8 cellular contexts compared by ENCODE assay signal in the genomic region with DNA sequence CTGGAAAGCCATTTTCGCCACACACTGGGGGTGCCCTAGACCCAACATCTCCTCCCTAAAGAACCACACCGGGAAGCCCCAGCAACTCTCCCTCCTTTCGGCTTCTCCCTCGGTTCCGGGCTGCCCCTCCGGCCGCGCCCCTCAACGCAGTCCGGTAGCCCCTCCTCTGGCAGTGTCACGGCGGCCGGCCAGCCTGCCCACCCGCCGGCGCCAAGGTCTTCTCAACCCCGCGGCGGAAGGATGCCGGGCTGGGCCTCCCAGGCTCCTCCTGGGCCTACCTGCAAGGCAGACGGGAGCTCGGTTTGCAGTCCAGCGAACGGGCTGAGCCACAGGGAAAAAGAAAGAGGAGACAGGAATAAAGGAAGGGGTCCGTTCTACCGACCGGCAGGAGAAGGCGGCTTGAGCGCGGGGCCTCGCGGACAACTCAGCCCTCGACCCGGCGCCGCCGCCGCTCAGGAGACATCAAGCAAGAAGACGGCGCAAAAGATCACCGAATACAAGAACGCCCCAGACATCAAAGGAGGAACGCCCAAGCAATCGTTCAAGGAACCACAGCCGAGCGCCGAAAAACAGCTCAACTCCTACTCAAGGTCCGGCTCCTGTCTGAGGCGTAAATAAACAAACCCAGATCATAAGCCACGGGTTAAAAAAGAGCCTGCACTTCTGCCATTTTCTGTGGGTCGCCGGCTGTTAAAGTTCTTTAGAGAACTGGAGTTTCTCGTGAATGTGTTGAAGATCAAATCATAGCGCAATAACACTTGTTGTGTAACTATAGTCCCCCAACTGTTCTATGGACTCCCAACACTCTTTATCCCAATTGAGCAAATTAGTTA. TPM values are rescaled to one million over a fixed set of nuclear protein-coding genes. Genes with fewer than 3 reads are reported as not detected.
DNase-seq lines count a peak whose midpoint lies in the region; ATAC-seq, FAIRE-seq and TF ChIP-seq lines count a peak whose summit lies in the region.

A gene with protein sequence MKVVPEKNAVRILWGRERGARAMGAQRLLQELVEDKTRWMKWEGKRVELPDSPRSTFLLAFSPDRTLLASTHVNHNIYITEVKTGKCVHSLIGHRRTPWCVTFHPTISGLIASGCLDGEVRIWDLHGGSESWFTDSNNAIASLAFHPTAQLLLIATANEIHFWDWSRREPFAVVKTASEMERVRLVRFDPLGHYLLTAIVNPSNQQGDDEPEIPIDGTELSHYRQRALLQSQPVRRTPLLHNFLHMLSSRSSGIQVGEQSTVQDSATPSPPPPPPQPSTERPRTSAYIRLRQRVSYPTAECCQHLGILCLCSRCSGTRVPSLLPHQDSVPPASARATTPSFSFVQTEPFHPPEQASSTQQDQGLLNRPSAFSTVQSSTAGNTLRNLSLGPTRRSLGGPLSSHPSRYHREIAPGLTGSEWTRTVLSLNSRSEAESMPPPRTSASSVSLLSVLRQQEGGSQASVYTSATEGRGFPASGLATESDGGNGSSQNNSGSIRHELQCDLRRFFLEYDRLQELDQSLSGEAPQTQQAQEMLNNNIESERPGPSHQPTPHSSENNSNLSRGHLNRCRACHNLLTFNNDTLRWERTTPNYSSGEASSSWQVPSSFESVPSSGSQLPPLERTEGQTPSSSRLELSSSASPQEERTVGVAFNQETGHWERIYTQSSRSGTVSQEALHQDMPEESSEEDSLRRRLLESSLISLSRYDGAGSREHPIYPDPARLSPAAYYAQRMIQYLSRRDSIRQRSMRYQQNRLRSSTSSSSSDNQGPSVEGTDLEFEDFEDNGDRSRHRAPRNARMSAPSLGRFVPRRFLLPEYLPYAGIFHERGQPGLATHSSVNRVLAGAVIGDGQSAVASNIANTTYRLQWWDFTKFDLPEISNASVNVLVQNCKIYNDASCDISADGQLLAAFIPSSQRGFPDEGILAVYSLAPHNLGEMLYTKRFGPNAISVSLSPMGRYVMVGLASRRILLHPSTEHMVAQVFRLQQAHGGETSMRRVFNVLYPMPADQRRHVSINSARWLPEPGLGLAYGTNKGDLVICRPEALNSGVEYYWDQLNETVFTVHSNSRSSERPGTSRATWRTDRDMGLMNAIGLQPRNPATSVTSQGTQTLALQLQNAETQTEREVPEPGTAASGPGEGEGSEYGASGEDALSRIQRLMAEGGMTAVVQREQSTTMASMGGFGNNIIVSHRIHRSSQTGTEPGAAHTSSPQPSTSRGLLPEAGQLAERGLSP (N-terminal part only) (minus strand): TSS at position 474 of the 833 bp plus-strand sequence. CDS start 45,643 bp downstream, outside the sequence.

- H3K9me3 ChIP-seq in right cardiac atrium (ENCODE audit: control insufficient read depth, low read length): no peaks in the 10 kb centered on the region

- peak within 1 kb of the TSS; percentile 85 for H3K27ac ChIP-seq in right cardiac atrium (ENCODE audit: low read length)

- ATAC-seq in HG02884 (IDR thresholded peaks at IDR 0.05; ENCODE audit: unreplicated experiment) (peak; percentile 71), right cardiac atrium (peak; percentile 85 to 91)

- DNase-seq in NCI-H1694 treated with DMSO at 0.1 percent for 48 hours (lab: John Stamatoyannopoulos, UW) (peak; percentile 80), T-helper 2 cell (peak; percentile 44 to 93 (median 67)), anterior cingulate cortex (lab: John Stamatoyannopoulos, UW) (peak; percentile 40 to 91 (median 81)), right cardiac atrium (peak; percentile 79 to 93 (median 92)), pulmonary artery endothelial cell (ENCODE audit: low read depth, low spot score) (peak; percentile 78), urothelium cell line (ENCODE audit: low spot score) (peak; percentile 83)

- H3K27me3 ChIP-seq in right cardiac atrium (ENCODE audit: control insufficient read depth, insufficient read depth): no peaks in the 10 kb centered on the region

- H3K4me3 ChIP-seq in right cardiac atrium (ENCODE audit: low read length): peak within 1 kb of the TSS; percentile 67

- under 1% methylated on average over 54 of the region's 54 CpGs for WGBS in right cardiac atrium

- no peak for FAIRE-seq in urothelium cell line (lab: Jason Lieb, UNC)

- H3K4me1 ChIP-seq in right cardiac atrium (ENCODE audit: control insufficient read depth, insufficient read depth, low read length): no peaks in the 10 kb centered on the region

- intact Hi-C loops in right cardiac atrium (cut with DNase I): no loop called here

- peak; percentile 64 for TF ChIP-seq POLR2A in GM15510 (IDR thresholded peaks at IDR 0.05; ENCODE audit: borderline replicate concordance, extremely low read depth, insufficient read length)

RNA-seq across cellular contexts. Expression of the gene that starts here (rescaled TPM):
- total RNA-seq in right cardiac atrium (10 to 100 TPM; 19.4 to 23.6 (median 20.4) TPM), pulmonary artery endothelial cell (15.8 and 16.7 TPM in 2 replicates)
- polyA plus RNA-seq in right cardiac atrium: 8.1 TPM

Comparison
In these comparisons a context has a peak if more than half of its experiments do, and no peak if none do; other contexts are left out.
1. Peak in every context shown above with its lines: DNase-seq, ATAC-seq, H3K4me3 ChIP-seq and H3K27ac ChIP-seq.